In the genomic region with DNA sequence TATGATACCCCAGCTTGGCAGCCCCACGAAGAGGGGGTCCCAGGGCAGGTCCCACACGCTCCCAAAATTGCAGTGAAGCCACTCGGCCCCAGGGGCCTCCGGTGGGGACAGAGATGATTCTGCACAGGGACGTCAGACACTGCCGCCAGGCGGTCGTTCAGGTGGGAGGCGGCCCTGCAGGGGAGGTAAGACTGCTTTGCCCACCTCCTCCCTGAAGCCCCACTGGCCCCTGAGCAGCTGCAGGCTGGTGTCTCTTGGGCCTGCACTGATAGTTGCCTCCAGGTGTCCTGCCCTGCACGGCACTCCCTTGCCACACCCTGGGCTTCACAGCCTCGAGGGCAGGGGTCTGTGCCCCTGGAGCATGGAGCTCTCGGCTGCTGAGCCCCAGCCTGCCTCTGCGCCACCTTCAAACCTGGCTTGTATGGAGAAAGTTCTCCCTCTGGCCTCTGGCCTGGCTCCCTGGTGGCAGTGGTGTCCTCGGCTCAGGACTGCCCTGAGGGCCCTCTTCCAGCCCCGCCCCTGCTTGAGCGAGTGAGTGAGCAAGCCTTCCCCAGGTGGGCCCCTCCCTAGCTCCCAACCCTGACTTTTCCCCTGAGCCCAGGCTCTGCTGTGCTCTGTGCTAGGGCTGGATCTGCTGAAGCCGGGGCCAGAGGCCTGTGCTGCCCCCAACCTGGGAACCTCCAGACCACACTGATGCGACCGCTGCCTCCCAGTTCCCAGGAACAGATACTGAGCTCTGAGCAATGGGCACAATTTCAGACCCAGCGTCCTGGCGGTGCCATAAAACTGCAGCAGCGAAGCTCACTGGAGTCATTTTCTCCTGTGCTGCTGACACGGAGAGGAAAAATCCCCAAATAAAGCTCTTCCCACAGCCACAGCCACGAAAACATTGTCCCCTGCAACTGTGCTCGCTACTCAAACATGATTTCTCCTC, we compare ENCODE assay signal across 1 cellular context.
TF ChIP-seq lines count a peak whose summit lies in the region.

No MANE protein-coding gene starts in this region.

TF ChIP-seq in HepG2, 621 proteins besides CTCF, POLR2A, EP300 and RAD21 (continued from another document and continues in another):
- TF ChIP-seq ZBTB2 (CRISPR knock-in tag; IDR thresholded peaks at IDR 0.05; ENCODE audit: low read depth) (no peak), HES4 (CRISPR knock-in tag; IDR thresholded peaks at IDR 0.05; ENCODE audit: borderline replicate concordance) (0 out of 2 replicates have a peak, but pooled peaks have one; percentile 29), MAFF (IDR thresholded peaks at IDR 0.05; ENCODE audit: low read depth, low read length) (no peak), UBTF (CRISPR knock-in tag; IDR thresholded peaks at IDR 0.05) (peak; percentile 51), HOXA7 (CRISPR knock-in tag; IDR thresholded peaks at IDR 0.05) (no peak), POLR2AphosphoS2 (IDR thresholded peaks at IDR 0.05; ENCODE audit: low read depth, low read length) (no peak), ZNF691 (CRISPR knock-in tag; IDR thresholded peaks at IDR 0.05; ENCODE audit: borderline replicate concordance, low read depth) (no peak), GTF3A (CRISPR knock-in tag; conservative IDR thresholded peaks at IDR 0.05) (no peak), ZNF33A (CRISPR knock-in tag; IDR thresholded peaks at IDR 0.05; ENCODE audit: borderline replicate concordance) (no peak), MYNN (CRISPR knock-in tag; IDR thresholded peaks at IDR 0.05; ENCODE audit: low read depth) (no peak), ZNF326 (CRISPR knock-in tag; IDR thresholded peaks at IDR 0.05; ENCODE audit: borderline replicate concordance) (no peak), ZNF879 (CRISPR knock-in tag; IDR thresholded peaks at IDR 0.05) (no peak), ZNF619 (CRISPR knock-in tag; IDR thresholded peaks at IDR 0.05) (0 out of 2 replicates have a peak, but pooled peaks have one; percentile 18), ZNF598 (CRISPR knock-in tag; IDR thresholded peaks at IDR 0.05; ENCODE audit: borderline replicate concordance) (0 out of 2 replicates have a peak, but pooled peaks have one; percentile 20), ZNF205 (CRISPR knock-in tag; IDR thresholded peaks at IDR 0.05) (no peak), ZNF703 (CRISPR knock-in tag; IDR thresholded peaks at IDR 0.05; ENCODE audit: borderline replicate concordance) (peak; percentile 63; the same call in 1 of the 2 replicates), FOXA1 (IDR thresholded peaks at IDR 0.05) (no peak), FOXA1 (CRISPR knock-in tag; IDR thresholded peaks at IDR 0.05) (no peak), POLR2G (IDR thresholded peaks at IDR 0.05; ENCODE audit: low read depth, low read length) (peak; percentile 56), ZC3H4 (CRISPR knock-in tag; IDR thresholded peaks at IDR 0.05; ENCODE audit: borderline replicate concordance) (no peak), REPIN1 (CRISPR knock-in tag; IDR thresholded peaks at IDR 0.05; ENCODE audit: borderline replicate concordance, low read depth) (no peak; the same call in 1 of the 2 replicates), TFAP4 (IDR thresholded peaks at IDR 0.05; ENCODE audit: borderline replicate concordance, low read depth) (no peak; the same call in 1 of the 2 replicates), KLF15 (CRISPR knock-in tag; IDR thresholded peaks at IDR 0.05; ENCODE audit: borderline replicate concordance) (no peak), BCL6 (CRISPR knock-in tag; IDR thresholded peaks at IDR 0.05) (0 out of 2 replicates have a peak, but pooled peaks have one; percentile 8), ZNF629 (CRISPR knock-in tag; conservative IDR thresholded peaks at IDR 0.05) (peak; percentile 91), NR2F1 (CRISPR knock-in tag; IDR thresholded peaks at IDR 0.05) (no peak), ZNF615 (CRISPR knock-in tag; IDR thresholded peaks at IDR 0.05; ENCODE audit: borderline replicate concordance) (no peak), E2F1 (CRISPR knock-in tag; IDR thresholded peaks at IDR 0.05) (no peak), ZNF720 (CRISPR knock-in tag; IDR thresholded peaks at IDR 0.05) (no peak), ATAD3A (CRISPR knock-in tag; IDR thresholded peaks at IDR 0.05) (no peak), SRSF9 (IDR thresholded peaks at IDR 0.05; ENCODE audit: borderline replicate concordance, insufficient read depth, low read depth, low read length, poor library complexity, severe bottlenecking) (no peak), ZNF816 (CRISPR knock-in tag; IDR thresholded peaks at IDR 0.05; ENCODE audit: borderline replicate concordance) (no peak), PHB2 (IDR thresholded peaks at IDR 0.05; ENCODE audit: partially characterized antibody) (no peak), ARHGAP35 (CRISPR knock-in tag; IDR thresholded peaks at IDR 0.05; ENCODE audit: borderline replicate concordance) (no peak)
- TF ChIP-seq, protein P1, sequence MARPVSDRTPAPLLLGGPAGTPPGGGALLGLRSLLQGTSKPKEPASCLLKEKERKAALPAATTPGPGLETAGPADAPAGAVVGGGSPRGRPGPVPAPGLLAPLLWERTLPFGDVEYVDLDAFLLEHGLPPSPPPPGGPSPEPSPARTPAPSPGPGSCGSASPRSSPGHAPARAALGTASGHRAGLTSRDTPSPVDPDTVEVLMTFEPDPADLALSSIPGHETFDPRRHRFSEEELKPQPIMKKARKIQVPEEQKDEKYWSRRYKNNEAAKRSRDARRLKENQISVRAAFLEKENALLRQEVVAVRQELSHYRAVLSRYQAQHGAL (CRISPR knock-in tag; IDR thresholded peaks at IDR 0.05; ENCODE audit: not compliant biosample characterization), result no peak
- TF ChIP-seq, protein P2, sequence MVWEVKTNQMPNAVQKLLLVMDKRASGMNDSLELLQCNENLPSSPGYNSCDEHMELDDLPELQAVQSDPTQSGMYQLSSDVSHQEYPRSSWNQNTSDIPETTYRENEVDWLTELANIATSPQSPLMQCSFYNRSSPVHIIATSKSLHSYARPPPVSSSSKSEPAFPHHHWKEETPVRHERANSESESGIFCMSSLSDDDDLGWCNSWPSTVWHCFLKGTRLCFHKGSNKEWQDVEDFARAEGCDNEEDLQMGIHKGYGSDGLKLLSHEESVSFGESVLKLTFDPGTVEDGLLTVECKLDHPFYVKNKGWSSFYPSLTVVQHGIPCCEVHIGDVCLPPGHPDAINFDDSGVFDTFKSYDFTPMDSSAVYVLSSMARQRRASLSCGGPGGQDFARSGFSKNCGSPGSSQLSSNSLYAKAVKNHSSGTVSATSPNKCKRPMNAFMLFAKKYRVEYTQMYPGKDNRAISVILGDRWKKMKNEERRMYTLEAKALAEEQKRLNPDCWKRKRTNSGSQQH (CRISPR knock-in tag; IDR thresholded peaks at IDR 0.05; ENCODE audit: low read depth), result no peak
- TF ChIP-seq, protein P3, sequence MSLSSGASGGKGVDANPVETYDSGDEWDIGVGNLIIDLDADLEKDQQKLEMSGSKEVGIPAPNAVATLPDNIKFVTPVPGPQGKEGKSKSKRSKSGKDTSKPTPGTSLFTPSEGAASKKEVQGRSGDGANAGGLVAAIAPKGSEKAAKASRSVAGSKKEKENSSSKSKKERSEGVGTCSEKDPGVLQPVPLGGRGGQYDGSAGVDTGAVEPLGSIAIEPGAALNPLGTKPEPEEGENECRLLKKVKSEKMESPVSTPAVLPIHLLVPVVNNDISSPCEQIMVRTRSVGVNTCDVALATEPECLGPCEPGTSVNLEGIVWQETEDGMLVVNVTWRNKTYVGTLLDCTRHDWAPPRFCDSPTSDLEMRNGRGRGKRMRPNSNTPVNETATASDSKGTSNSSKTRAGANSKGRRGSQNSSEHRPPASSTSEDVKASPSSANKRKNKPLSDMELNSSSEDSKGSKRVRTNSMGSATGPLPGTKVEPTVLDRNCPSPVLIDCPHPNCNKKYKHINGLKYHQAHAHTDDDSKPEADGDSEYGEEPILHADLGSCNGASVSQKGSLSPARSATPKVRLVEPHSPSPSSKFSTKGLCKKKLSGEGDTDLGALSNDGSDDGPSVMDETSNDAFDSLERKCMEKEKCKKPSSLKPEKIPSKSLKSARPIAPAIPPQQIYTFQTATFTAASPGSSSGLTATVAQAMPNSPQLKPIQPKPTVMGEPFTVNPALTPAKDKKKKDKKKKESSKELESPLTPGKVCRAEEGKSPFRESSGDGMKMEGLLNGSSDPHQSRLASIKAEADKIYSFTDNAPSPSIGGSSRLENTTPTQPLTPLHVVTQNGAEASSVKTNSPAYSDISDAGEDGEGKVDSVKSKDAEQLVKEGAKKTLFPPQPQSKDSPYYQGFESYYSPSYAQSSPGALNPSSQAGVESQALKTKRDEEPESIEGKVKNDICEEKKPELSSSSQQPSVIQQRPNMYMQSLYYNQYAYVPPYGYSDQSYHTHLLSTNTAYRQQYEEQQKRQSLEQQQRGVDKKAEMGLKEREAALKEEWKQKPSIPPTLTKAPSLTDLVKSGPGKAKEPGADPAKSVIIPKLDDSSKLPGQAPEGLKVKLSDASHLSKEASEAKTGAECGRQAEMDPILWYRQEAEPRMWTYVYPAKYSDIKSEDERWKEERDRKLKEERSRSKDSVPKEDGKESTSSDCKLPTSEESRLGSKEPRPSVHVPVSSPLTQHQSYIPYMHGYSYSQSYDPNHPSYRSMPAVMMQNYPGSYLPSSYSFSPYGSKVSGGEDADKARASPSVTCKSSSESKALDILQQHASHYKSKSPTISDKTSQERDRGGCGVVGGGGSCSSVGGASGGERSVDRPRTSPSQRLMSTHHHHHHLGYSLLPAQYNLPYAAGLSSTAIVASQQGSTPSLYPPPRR (CRISPR knock-in tag; IDR thresholded peaks at IDR 0.05; ENCODE audit: borderline replicate concordance), result no peak
